In genomic region chr11:13668957-13669521, GRCh38 we compare ENCODE assay signal across 8 cellular contexts. TPM values are rescaled to one million over a fixed set of nuclear protein-coding genes. Genes with fewer than 3 reads are reported as not detected.
DNase-seq lines count a peak whose midpoint lies in the region; ATAC-seq, FAIRE-seq and TF ChIP-seq lines count a peak whose summit lies in the region.

No MANE protein-coding gene starts in this region.

- peaks cover 21% of the 10 kb centered on the region for H3K4me1 ChIP-seq in CD4-positive, CD25-positive, alpha-beta regulatory T cell (ENCODE audit: control insufficient read depth, insufficient read depth, low read length, poor library complexity, severe bottlenecking)
- H3K4me1 ChIP-seq in SJSA1 (replicated peaks) (peaks cover 14% of the 10 kb centered on the region), adipocyte (ENCODE audit: control insufficient read depth, insufficient read depth, low read length) (peaks cover 28% of the 10 kb centered on the region), small intestine (ENCODE audit: control insufficient read depth in 2 of 2, insufficient read depth in 1 of 2, low read depth in 1 of 2, low read length in 1 of 2) (peaks cover 5% of the 10 kb centered on the region in 2 donors)

- no peaks in the 10 kb centered on the region for H3K36me3 Mint-ChIP-seq in CD4-positive, CD25-positive, alpha-beta regulatory T cell

- H3K9me3 ChIP-seq in CD4-positive, CD25-positive, alpha-beta regulatory T cell (ENCODE audit: control insufficient read depth in 2 of 2, low read length in 2 of 2) = no peaks in the 10 kb centered on the region
- H3K9me3 ChIP-seq in SJSA1 (replicated peaks) (peaks cover 6% of the 10 kb centered on the region; the same call in 1 of the 2 replicates), adipocyte (ENCODE audit: control insufficient read depth, low read length) (no peaks in the 10 kb centered on the region), small intestine (ENCODE audit: control insufficient read depth, low read depth) (no peaks in the 10 kb centered on the region)

- 0 to 1% (median 1%) methylated on average over 29 to 33 of the region's 33 CpGs for WGBS in small intestine, 3 donors

- peak overlapping the region; percentile 89 for H3K4me3 ChIP-seq in CD4-positive, CD25-positive, alpha-beta regulatory T cell (ENCODE audit: low read depth, low read length)
- peak overlapping the region; percentile 92 for H3K4me3 ChIP-seq in HL-60 (replicated peaks; ENCODE audit: insufficient read depth, low read length)
- H3K4me3 ChIP-seq in SJSA1 = peak overlapping the region; percentile 86
- H3K4me3 ChIP-seq in adipocyte (ENCODE audit: low read length) = peak overlapping the region; percentile 95
- H3K4me3 ChIP-seq in iPS-11a (ENCODE audit: low read depth, low read length) = peak overlapping the region; percentile 81
- H3K4me3 ChIP-seq in small intestine (ENCODE audit: low read depth in 1 of 2, low read length in 2 of 2) = peak overlapping the region; percentile 95 to 97

- no peaks in the 10 kb centered on the region for H3K9me3 Mint-ChIP-seq in CD4-positive, CD25-positive, alpha-beta regulatory T cell

- ATAC-seq in CD4-positive, CD25-positive, alpha-beta regulatory T cell (ENCODE audit: low read depth in 2 of 2) = no peak
- ATAC-seq in GM19463 (IDR thresholded peaks at IDR 0.05; ENCODE audit: unreplicated experiment) = peak; percentile 10

- H3K27me3 Mint-ChIP-seq in CD4-positive, CD25-positive, alpha-beta regulatory T cell = peaks cover 23% of the 10 kb centered on the region

- H3K27ac Mint-ChIP-seq in CD4-positive, CD25-positive, alpha-beta regulatory T cell = peak overlapping the region; percentile 93 to 97 (median 96)

- FAIRE-seq in small intestine (lab: Jason Lieb, UNC) = no peak

- peak overlapping the region; percentile 89 to 97 (median 94) for H3K4me3 Mint-ChIP-seq in CD4-positive, CD25-positive, alpha-beta regulatory T cell

- TF ChIP-seq CTCF in HL-60 (IDR thresholded peaks at IDR 0.05; ENCODE audit: insufficient read depth, low read length) = no peak

- peak overlapping the region; percentile 87 for H3K9ac ChIP-seq in adipocyte (ENCODE audit: low read length)

- peak overlapping the region; percentile 74 for H3K27ac ChIP-seq in CD4-positive, CD25-positive, alpha-beta regulatory T cell (ENCODE audit: insufficient read depth, low read length, poor library complexity, severe bottlenecking)
- H3K27ac ChIP-seq in HL-60 (replicated peaks) (peak overlapping the region; percentile 81), SJSA1 (peak overlapping the region; percentile 52), small intestine (ENCODE audit: low read depth in 1 of 2, low read length in 1 of 2) (peak overlapping the region; percentile 90 to 93)

- peak in 2 of 3 donors; percentile 49 to 62 for DNase-seq in CD4-positive, CD25-positive, alpha-beta regulatory T cell
- DNase-seq in HL-60 (ENCODE audit: low read depth in 1 of 2, low spot score in 1 of 2) = peak in 1 of 2 experiments; percentile 50
- peak; percentile 52 to 62 for DNase-seq in SJSA1 (ENCODE audit: low read depth in 1 of 2, low spot score in 2 of 2)
- DNase-seq in adipocyte (ENCODE audit: low read depth) = peak; percentile 66
- DNase-seq in small intestine = peak; percentile 78
- no peak for DNase-seq in NCI-H446 treated with DMSO at 0.1 percent for 48 hours (lab: John Stamatoyannopoulos, UW)

- peaks cover 17 to 57% (median 41%) of the 10 kb centered on the region in 4 donors for H3K4me1 Mint-ChIP-seq in CD4-positive, CD25-positive, alpha-beta regulatory T cell

- H3K27me3 ChIP-seq in CD4-positive, CD25-positive, alpha-beta regulatory T cell (ENCODE audit: control insufficient read depth, insufficient read depth, low read length) = peaks cover 2% of the 10 kb centered on the region
- H3K27me3 ChIP-seq in HL-60 (ENCODE audit: insufficient read depth, poor library complexity, severe bottlenecking) (no peaks in the 10 kb centered on the region), SJSA1 (replicated peaks) (no peaks in the 10 kb centered on the region), adipocyte (replicated peaks; ENCODE audit: control insufficient read depth, insufficient read depth, low read length) (no peaks in the 10 kb centered on the region), small intestine (ENCODE audit: control insufficient read depth in 2 of 2, insufficient read depth in 2 of 2, low read length in 2 of 2) (no peaks in the 10 kb centered on the region)

- no peaks in the 10 kb centered on the region for H3K36me3 ChIP-seq in CD4-positive, CD25-positive, alpha-beta regulatory T cell (ENCODE audit: control insufficient read depth, insufficient read depth, low read length)
- H3K36me3 ChIP-seq in SJSA1 (peaks cover 21% of the 10 kb centered on the region), adipocyte (ENCODE audit: control insufficient read depth, insufficient read depth, low read length, severe bottlenecking) (no peaks in the 10 kb centered on the region), small intestine (ENCODE audit: control insufficient read depth in 2 of 2, insufficient read depth in 2 of 2, low read length in 2 of 2) (no peaks in the 10 kb centered on the region)

RNA-seq across cellular contexts. Expression of gene FAR1, which starts 0.6 kb away (rescaled TPM):
- 41.0 TPM for total RNA-seq in CD4-positive, CD25-positive, alpha-beta regulatory T cell
- polyA plus RNA-seq in CD4-positive, CD25-positive, alpha-beta regulatory T cell = 10 to 100 TPM in 1 of 4 donors, 1 to 10 TPM in 3; 7.8 to 11.4 (median 9.5) TPM
- 89.0 and 95.8 TPM in 2 replicates for total RNA-seq in SJSA1 (2014; rRNA removed; shearing (Covaris generic))
- polyA plus RNA-seq in small intestine = 10 to 100 TPM; 19.7 to 40.9 (median 22.5) TPM
